In genomic region chr16:73171380-73171779, GRCh38 we compare ENCODE assay signal across 17 cellular contexts.
DNase-seq lines count a peak whose midpoint lies in the region; ATAC-seq, FAIRE-seq and TF ChIP-seq lines count a peak whose summit lies in the region.
"Had no signal": no experiment of that assay in that cellular context is flagged by ENCODE, and none has a peak within 500 bp of the region (broad histone marks: within the 10 kb centered on the region; RNA-seq: fewer than 3 reads in every experiment).

No MANE protein-coding gene starts in this region.

- H3K9me3 ChIP-seq in small intestine (ENCODE audit: control insufficient read depth, low read depth), result no peaks in the 10 kb centered on the region
- H3K9me3 ChIP-seq: prostate gland, testis had no signal

- no peak for ATAC-seq in GM21423 (IDR thresholded peaks at IDR 0.05; ENCODE audit: unreplicated experiment)
- ATAC-seq: activated T-helper 17 cell treated with anti-CD3 and anti-CD28 coated beads, Interleukin-2, amount 50 U/mL, for 72 hours had no signal

- CTCF ChIA-PET in activated naive CD4-positive, alpha-beta T cell treated with anti-CD3 and anti-CD28 coated beads, Interleukin-2, amount 10 ng/mL, durations not matched to agents 7 days and 5 days (lab: Charles Lee), result no interaction called here
- CTCF ChIA-PET in activated naive CD4-positive, alpha-beta T cell treated with anti-CD3 and anti-CD28 coated beads for 36 hours (lab: Charles Lee), result no interaction called here

- intact Hi-C loops in activated naive CD4-positive, alpha-beta T cell treated with anti-CD3 and anti-CD28 coated beads for 36 hours (cut with micrococcal nuclease), result no loop called here

- H3K4me3 Mint-ChIP-seq in activated naive CD4-positive, alpha-beta T cell treated with anti-CD3 and anti-CD28 coated beads, Interleukin-2, amount 10 ng/mL, durations not matched to agents 7 days and 5 days, result no peak overlapping the region
- no peak overlapping the region for H3K4me3 Mint-ChIP-seq in activated naive CD4-positive, alpha-beta T cell treated with anti-CD3 and anti-CD28 coated beads for 36 hours
- no peak overlapping the region for H3K4me3 Mint-ChIP-seq in endothelial cell (ENCODE audit: unreplicated experiment)
- H3K4me3 Mint-ChIP-seq: activated T-helper 17 cell treated with anti-CD3 and anti-CD28 coated beads, Interleukin-2, amount 50 U/mL, for 72 hours had no signal

- FAIRE-seq in small intestine (lab: Jason Lieb, UNC), result no peak
- FAIRE-seq: RCC 7860 had no signal

- WGBS in small intestine, 3 donors, result 15 to 52% (median 34%) methylated on average over 7 to 9 of the region's 9 CpGs

- no peaks in the 10 kb centered on the region for H3K27me3 Mint-ChIP-seq in activated naive CD4-positive, alpha-beta T cell treated with anti-CD3 and anti-CD28 coated beads, Interleukin-2, amount 10 ng/mL, durations not matched to agents 7 days and 5 days
- no peaks in the 10 kb centered on the region for H3K27me3 Mint-ChIP-seq in activated naive CD4-positive, alpha-beta T cell treated with anti-CD3 and anti-CD28 coated beads for 36 hours (ENCODE audit: low read depth)
- H3K27me3 Mint-ChIP-seq in endothelial cell (ENCODE audit: unreplicated experiment), result peaks cover 3% of the 10 kb centered on the region

- H3K4me1 ChIP-seq in small intestine (ENCODE audit: control insufficient read depth in 2 of 2, insufficient read depth in 1 of 2, low read depth in 1 of 2, low read length in 1 of 2), result no peaks in the 10 kb centered on the region

- no peak for DNase-seq in activated naive CD4-positive, alpha-beta T cell treated with anti-CD3 and anti-CD28 coated beads, Interleukin-2, amount 10 ng/mL, durations not matched to agents 7 days and 5 days
- no peak for DNase-seq in activated naive CD4-positive, alpha-beta T cell treated with anti-CD3 and anti-CD28 coated beads for 36 hours
- DNase-seq in NCI-H524 (lab: John Stamatoyannopoulos, UW) (peak; percentile 53 to 86), endothelial cell (ENCODE audit: low spot score) (no peak), small intestine (peak; percentile 38), foreskin melanocyte (no peak), mesenteric fat pad (ENCODE audit: low spot score) (no peak)
- DNase-seq: activated CD4-positive, alpha-beta T cell treated with anti-CD3 and anti-CD28 coated beads, Interleukin-2, amount 50 U/mL, for 48 hours; NCI-H226; T1000; testis had no signal

- no peaks in the 10 kb centered on the region for H3K9me3 Mint-ChIP-seq in activated naive CD4-positive, alpha-beta T cell treated with anti-CD3 and anti-CD28 coated beads, Interleukin-2, amount 10 ng/mL, durations not matched to agents 7 days and 5 days
- H3K9me3 Mint-ChIP-seq in activated naive CD4-positive, alpha-beta T cell treated with anti-CD3 and anti-CD28 coated beads for 36 hours, result peaks cover 2% of the 10 kb centered on the region
- no peaks in the 10 kb centered on the region for H3K9me3 Mint-ChIP-seq in endothelial cell (ENCODE audit: unreplicated experiment)
- H3K9me3 Mint-ChIP-seq: activated T-helper 17 cell treated with anti-CD3 and anti-CD28 coated beads, Interleukin-2, amount 50 U/mL, for 72 hours had no signal

- peaks cover 6% of the 10 kb centered on the region for H3K4me1 Mint-ChIP-seq in activated naive CD4-positive, alpha-beta T cell treated with anti-CD3 and anti-CD28 coated beads, Interleukin-2, amount 10 ng/mL, durations not matched to agents 7 days and 5 days
- H3K4me1 Mint-ChIP-seq in activated naive CD4-positive, alpha-beta T cell treated with anti-CD3 and anti-CD28 coated beads for 36 hours (ENCODE audit: low read depth), result peaks cover 6% of the 10 kb centered on the region
- peaks cover 62% of the 10 kb centered on the region for H3K4me1 Mint-ChIP-seq in endothelial cell (ENCODE audit: unreplicated experiment)

- H3K4me3 ChIP-seq in small intestine (ENCODE audit: low read depth in 1 of 2, low read length in 2 of 2), result no peak overlapping the region
- H3K4me3 ChIP-seq: prostate gland, testis had no signal

- peak overlapping the region in 1 of 2 donors; percentile 8 for H3K27ac ChIP-seq in small intestine (ENCODE audit: low read depth in 1 of 2, low read length in 1 of 2)
- H3K27ac ChIP-seq: HL-60, KMS-11, testis had no signal

- H3K27ac Mint-ChIP-seq in activated naive CD4-positive, alpha-beta T cell treated with anti-CD3 and anti-CD28 coated beads, Interleukin-2, amount 10 ng/mL, durations not matched to agents 7 days and 5 days, result peak overlapping the region; percentile 1
- no peak overlapping the region for H3K27ac Mint-ChIP-seq in activated naive CD4-positive, alpha-beta T cell treated with anti-CD3 and anti-CD28 coated beads for 36 hours
- H3K27ac Mint-ChIP-seq in endothelial cell (ENCODE audit: unreplicated experiment), result peak overlapping the region; percentile 98
- H3K27ac Mint-ChIP-seq: activated T-helper 17 cell treated with anti-CD3 and anti-CD28 coated beads, Interleukin-2, amount 50 U/mL, for 72 hours had no signal

- no peaks in the 10 kb centered on the region for H3K36me3 Mint-ChIP-seq in activated naive CD4-positive, alpha-beta T cell treated with anti-CD3 and anti-CD28 coated beads, Interleukin-2, amount 10 ng/mL, durations not matched to agents 7 days and 5 days
- no peaks in the 10 kb centered on the region for H3K36me3 Mint-ChIP-seq in activated naive CD4-positive, alpha-beta T cell treated with anti-CD3 and anti-CD28 coated beads for 36 hours (ENCODE audit: low read depth)
- no peaks in the 10 kb centered on the region for H3K36me3 Mint-ChIP-seq in endothelial cell (ENCODE audit: low read depth, unreplicated experiment)

- no peak for TF ChIP-seq CTCF in endothelial cell (IDR thresholded peaks at IDR 0.05; ENCODE audit: unreplicated experiment)

- no peaks in the 10 kb centered on the region for H3K27me3 ChIP-seq in small intestine (ENCODE audit: control insufficient read depth in 2 of 2, insufficient read depth in 2 of 2, low read length in 2 of 2)
- H3K27me3 ChIP-seq: testis had no signal

- H3K36me3 ChIP-seq in small intestine (ENCODE audit: control insufficient read depth in 2 of 2, insufficient read depth in 2 of 2, low read length in 2 of 2), result no peaks in the 10 kb centered on the region
- H3K36me3 ChIP-seq: prostate gland had no signal

Comparison
In these comparisons a context has a peak if more than half of its experiments do, and no peak if none do; other contexts are left out.
1. DNase-seq: peak in NCI-H524 (2 of 2) and small intestine (single experiment); none in activated naive CD4-positive, alpha-beta T cell treated with anti-CD3 and anti-CD28 coated beads, Interleukin-2, amount 10 ng/mL, durations not matched to agents 7 days and 5 days (single experiment), activated naive CD4-positive, alpha-beta T cell treated with anti-CD3 and anti-CD28 coated beads for 36 hours (single experiment), endothelial cell (single experiment), foreskin melanocyte (single experiment) and mesenteric fat pad (single experiment).